ENCODE assay signal across 16 cellular contexts in genomic region chr5:136128416-136128935, GRCh38.
"Had no signal": no experiment of that assay in that cellular context is flagged by ENCODE, and none has a peak within 500 bp of the region (broad histone marks: within the 10 kb centered on the region; RNA-seq: fewer than 3 reads in every experiment).

No MANE protein-coding gene starts in this region.

- H3K4me1 Mint-ChIP-seq: activated T-helper 17 cell treated with anti-CD3 and anti-CD28 coated beads, Interleukin-2, amount 50 U/mL, for 72 hours had no signal

- H3K36me3 Mint-ChIP-seq: activated naive CD4-positive, alpha-beta T cell treated with anti-CD3 and anti-CD28 coated beads, Interleukin-2, amount 10 ng/mL, durations not matched to agents 7 days and 5 days; stimulated activated memory B cell treated with anti-CD40 and anti-IgM and Interleukin-4, amounts not matched to agents 10 μg/mL and 1 μg/mL and 100 μg/mL, for 72 hours had no signal

- DNase-seq: activated CD4-positive, alpha-beta T cell treated with anti-CD3 and anti-CD28 coated beads, Interleukin-2, amount 50 U/mL, for 1 hour; activated CD4-positive, CD25-positive, alpha-beta regulatory T cell; activated naive CD4-positive, alpha-beta T cell treated with anti-CD3 and anti-CD28 coated beads, Interleukin-2, amount 10 ng/mL, durations not matched to agents 7 days and 5 days; activated T-cell treated with anti-CD3 and anti-CD28 coated beads for 4 hours; central memory CD4-positive, alpha-beta T cell; effector memory CD8-positive, alpha-beta T cell; erythroblast; hypothalamus; lower lobe of right lung; naive thymus-derived CD4-positive, alpha-beta T cell; occipital lobe; psoas muscle; right lobe of liver; trophoblast cell had no signal

- H3K9me3 Mint-ChIP-seq: activated naive CD4-positive, alpha-beta T cell treated with anti-CD3 and anti-CD28 coated beads, Interleukin-2, amount 10 ng/mL, durations not matched to agents 7 days and 5 days; activated T-helper 17 cell treated with anti-CD3 and anti-CD28 coated beads, Interleukin-2, amount 50 U/mL, for 72 hours; effector memory CD8-positive, alpha-beta T cell; stimulated activated memory B cell treated with anti-CD40 and anti-IgM and Interleukin-4, amounts not matched to agents 10 μg/mL and 1 μg/mL and 100 μg/mL, for 72 hours had no signal

- ATAC-seq: activated T-helper 17 cell treated with anti-CD3 and anti-CD28 coated beads, Interleukin-2, amount 50 U/mL, for 72 hours; effector memory CD8-positive, alpha-beta T cell; lower lobe of right lung; naive thymus-derived CD4-positive, alpha-beta T cell; psoas muscle; right lobe of liver; stimulated activated memory B cell treated with anti-CD40 and anti-IgM and Interleukin-4, amounts not matched to agents 10 μg/mL and 1 μg/mL and 100 μg/mL, for 72 hours had no signal

- H3K27ac Mint-ChIP-seq: activated naive CD4-positive, alpha-beta T cell treated with anti-CD3 and anti-CD28 coated beads, Interleukin-2, amount 10 ng/mL, durations not matched to agents 7 days and 5 days; activated T-helper 17 cell treated with anti-CD3 and anti-CD28 coated beads, Interleukin-2, amount 50 U/mL, for 72 hours; effector memory CD8-positive, alpha-beta T cell; naive thymus-derived CD4-positive, alpha-beta T cell; stimulated activated memory B cell treated with anti-CD40 and anti-IgM and Interleukin-4, amounts not matched to agents 10 μg/mL and 1 μg/mL and 100 μg/mL, for 72 hours had no signal

- H3K4me3 Mint-ChIP-seq: activated naive CD4-positive, alpha-beta T cell treated with anti-CD3 and anti-CD28 coated beads, Interleukin-2, amount 10 ng/mL, durations not matched to agents 7 days and 5 days; activated T-helper 17 cell treated with anti-CD3 and anti-CD28 coated beads, Interleukin-2, amount 50 U/mL, for 72 hours; effector memory CD8-positive, alpha-beta T cell; naive thymus-derived CD4-positive, alpha-beta T cell; stimulated activated memory B cell treated with anti-CD40 and anti-IgM and Interleukin-4, amounts not matched to agents 10 μg/mL and 1 μg/mL and 100 μg/mL, for 72 hours had no signal
